8 cellular contexts compared by ENCODE assay signal in genomic region chr9:133134419-133135190, GRCh38. TPM values are rescaled to one million over a fixed set of nuclear protein-coding genes. Genes with fewer than 3 reads are reported as not detected.
DNase-seq lines count a peak whose midpoint lies in the region; ATAC-seq and TF ChIP-seq lines count a peak whose summit lies in the region.

No MANE protein-coding gene starts in this region.

- H3K27ac Mint-ChIP-seq in activated T-helper 2 cell treated with anti-CD3 and anti-CD28 coated beads, Interferon-gamma antibody, Interleukin-2, Interleukin-4, amounts not matched to agents 10 μg/mL and 5 μg/mL and 100 μg/mL, durations not matched to agents 14 hours and 24 hours and 36 hours, result peak overlapping the region; percentile 99
- H3K27ac Mint-ChIP-seq in immature natural killer cell, result peak overlapping the region; percentile 99 to 100 (median 100)

- peak overlapping the region; percentile 75 for H2BK20ac ChIP-seq in IMR-90 (ENCODE audit: low read depth, low read length)

- peak overlapping the region; percentile 5 to 50; a peak in 2 of 4 replicates for H4K8ac ChIP-seq in IMR-90 (ENCODE audit: low read depth in 2 of 2, low read length in 2 of 2)

- H3K27ac ChIP-seq in IMR-90 (ENCODE audit: insufficient read depth, low read length), result peak overlapping the region; percentile 68

- H3K4me1 ChIP-seq in IMR-90 (ENCODE audit: control insufficient read depth, insufficient read depth, low read length), result peaks cover 31% of the 10 kb centered on the region

- H3K9me1 ChIP-seq in IMR-90 (ENCODE audit: insufficient read depth, low read length), result peaks cover 19% of the 10 kb centered on the region; the same call in 1 of the 2 replicates

- intact Hi-C loops in IMR-90 (cut with micrococcal nuclease), result loop anchor here (1.0 kb wide), 1 partner anchor 10 kb away; no protein-coding TSS in a partner anchor
- intact Hi-C loops in activated T-helper 2 cell treated with anti-CD3 and anti-CD28 coated beads, Interferon-gamma antibody, Interleukin-2, Interleukin-4, amounts not matched to agents 10 μg/mL and 5 μg/mL and 100 μg/mL, durations not matched to agents 14 hours and 24 hours and 36 hours (cut with micrococcal nuclease), result loop anchor here (1.0 kb wide), 1 partner anchor 10 kb away; no protein-coding TSS in a partner anchor

- POLR2A ChIA-PET in IMR-90 (lab: Charles Lee; ENCODE audit: unreplicated experiment), result no interaction called here

- no peak overlapping the region for H3K4me3 ChIP-seq in IMR-90 (ENCODE audit: insufficient read depth, low read depth, low read length)

- dilution Hi-C loops in IMR-90 (cut with HindIII; ENCODE audit: low sequenced_read_pairs, unreplicated experiment), result no loop called here

- H3K36me3 Mint-ChIP-seq in activated T-helper 2 cell treated with anti-CD3 and anti-CD28 coated beads, Interferon-gamma antibody, Interleukin-2, Interleukin-4, amounts not matched to agents 10 μg/mL and 5 μg/mL and 100 μg/mL, durations not matched to agents 14 hours and 24 hours and 36 hours (ENCODE audit: low read depth), result peaks cover 25% of the 10 kb centered on the region
- H3K36me3 Mint-ChIP-seq in immature natural killer cell, result peaks cover 0 to 3% (median 0%) of the 10 kb centered on the region in 3 donors

- peak overlapping the region; percentile 40 for H2AFZ ChIP-seq in IMR-90 (replicated peaks; ENCODE audit: low read length, poor library complexity)

- in situ Hi-C loops in IMR-90 (cut with MboI; ENCODE audit: low sequenced_read_pairs), result no loop called here

- peak overlapping the region; percentile 86 for H2BK120ac ChIP-seq in IMR-90 (ENCODE audit: low read depth, low read length)

- ATAC-seq in IMR-90 (ENCODE audit: low read depth) (no peak; the same call in 1 of the 2 replicates), GM19463 (IDR thresholded peaks at IDR 0.05; ENCODE audit: unreplicated experiment) (no peak)

- H2AK5ac ChIP-seq in IMR-90 (ENCODE audit: low read depth, low read length), result peak overlapping the region; percentile 86

- H3K4me3 Mint-ChIP-seq in activated T-helper 2 cell treated with anti-CD3 and anti-CD28 coated beads, Interferon-gamma antibody, Interleukin-2, Interleukin-4, amounts not matched to agents 10 μg/mL and 5 μg/mL and 100 μg/mL, durations not matched to agents 14 hours and 24 hours and 36 hours (ENCODE audit: low read depth), result peak overlapping the region; percentile 26
- peak overlapping the region; percentile 61 to 93 (median 85) for H3K4me3 Mint-ChIP-seq in immature natural killer cell

- peak overlapping the region; percentile 91 for H3K4ac ChIP-seq in IMR-90 (ENCODE audit: low read depth, low read length)

- H4K5ac ChIP-seq in IMR-90 (ENCODE audit: low read depth, low read length), result peak overlapping the region; percentile 28

- no peak for TF ChIP-seq CTCF in IMR-90 (conservative IDR thresholded peaks at IDR 0.05; ENCODE audit: low read depth, low read length)

- TF ChIP-seq RAD21 in IMR-90 (IDR thresholded peaks at IDR 0.05; ENCODE audit: low read length), result no peak

- H3K36me3 ChIP-seq in IMR-90 (ENCODE audit: control insufficient read depth, insufficient read depth, low read length), result no peaks in the 10 kb centered on the region

- H4K20me1 ChIP-seq in IMR-90 (ENCODE audit: insufficient read depth, low read length), result peaks cover 42% of the 10 kb centered on the region

- no peaks in the 10 kb centered on the region for H3K9me3 Mint-ChIP-seq in activated T-helper 2 cell treated with anti-CD3 and anti-CD28 coated beads, Interferon-gamma antibody, Interleukin-2, Interleukin-4, amounts not matched to agents 10 μg/mL and 5 μg/mL and 100 μg/mL, durations not matched to agents 14 hours and 24 hours and 36 hours
- no peaks in the 10 kb centered on the region for H3K9me3 Mint-ChIP-seq in immature natural killer cell

- no peak overlapping the region for H3K4me2 ChIP-seq in IMR-90 (ENCODE audit: low read depth, low read length)

- no peaks in the 10 kb centered on the region for H3K27me3 Mint-ChIP-seq in activated T-helper 2 cell treated with anti-CD3 and anti-CD28 coated beads, Interferon-gamma antibody, Interleukin-2, Interleukin-4, amounts not matched to agents 10 μg/mL and 5 μg/mL and 100 μg/mL, durations not matched to agents 14 hours and 24 hours and 36 hours (ENCODE audit: low read depth)
- H3K27me3 Mint-ChIP-seq in immature natural killer cell (ENCODE audit: low read depth in 3 of 3), result peaks cover 16 to 34% (median 29%) of the 10 kb centered on the region in 3 donors

- 0 out of 2 replicates have a peak overlapping the region, but pooled peaks have one; percentile 15 for H3K23ac ChIP-seq in IMR-90 (ENCODE audit: low read depth, low read length)

- no CpG with 5 or more reads among the region's 12 CpGs for WGBS in IMR-90 (ENCODE audit: extremely low coverage in 2 of 2, insufficient read length in 1 of 2), 2 experiments

- no peak overlapping the region for H3K9ac ChIP-seq in IMR-90 (ENCODE audit: low read depth, low read length)

- H2BK5ac ChIP-seq in IMR-90 (ENCODE audit: low read depth, low read length, poor library complexity, severe bottlenecking), result peak overlapping the region; percentile 73

- H4K91ac ChIP-seq in IMR-90 (ENCODE audit: insufficient read depth, low read depth, low read length), result peak overlapping the region; percentile 61

- BruUV-seq in IMR-90 (replicated peaks; lab: Mats Ljungman, UMichigan), result no TSS peak

- H3K27me3 ChIP-seq in IMR-90 (ENCODE audit: control insufficient read depth, insufficient read depth, low read length), result no peaks in the 10 kb centered on the region

- DNase-seq in IMR-90 (no peak), immature natural killer cell (peak in 1 of 3 donors; percentile 56), NCI-H1092 (lab: John Stamatoyannopoulos, UW) (no peak), SIG-M5 treated with dmso at 0.1 percent for 504 hours (lab: John Stamatoyannopoulos, UW; ENCODE audit: unreplicated experiment) (no peak), NCI-H1694 (lab: John Stamatoyannopoulos, UW) (no peak)
- DNase-seq in activated T-helper 2 cell treated with anti-CD3 and anti-CD28 coated beads, Interferon-gamma antibody, Interleukin-2, Interleukin-4, amounts not matched to agents 10 μg/mL and 5 μg/mL and 100 μg/mL, durations not matched to agents 14 hours and 24 hours and 36 hours (ENCODE audit: low spot score), result no peak
- peak; percentile 56 for DNase-seq in stimulated activated CD8-positive, alpha-beta memory T cell treated with anti-CD3 and anti-CD28 coated beads, Interleukin-4, amount 100 ng/mL, for 48 hours

- no peaks in the 10 kb centered on the region for H3K9me3 ChIP-seq in IMR-90 (ENCODE audit: control insufficient read depth, insufficient read depth, low read length)

- 0 out of 2 replicates have a peak overlapping the region, but pooled peaks have one; percentile 19 for H3K56ac ChIP-seq in IMR-90 (ENCODE audit: extremely low read depth, insufficient read depth, low read length)

- CTCF ChIA-PET in IMR-90 (lab: Yijun Ruan, JAX), result interaction anchor here (0.8 to 2.0 kb wide), 3 partner anchors 9 to 12 kb away, joined by 3 to 20 read pairs (median 6); no protein-coding TSS in a partner anchor

- H2AK9ac ChIP-seq in IMR-90 (replicated peaks; ENCODE audit: low read depth, low read length, poor library complexity), result peak overlapping the region; percentile 57

- peaks cover 15 to 43% of the 10 kb centered on the region in 2 experiments; a peak in 3 of 4 replicates for H3K79me1 ChIP-seq in IMR-90 (ENCODE audit: low read depth in 1 of 2, low read length in 2 of 2)

- H3K4me1 Mint-ChIP-seq in activated T-helper 2 cell treated with anti-CD3 and anti-CD28 coated beads, Interferon-gamma antibody, Interleukin-2, Interleukin-4, amounts not matched to agents 10 μg/mL and 5 μg/mL and 100 μg/mL, durations not matched to agents 14 hours and 24 hours and 36 hours (ENCODE audit: low read depth), result peaks cover 58% of the 10 kb centered on the region
- H3K4me1 Mint-ChIP-seq in immature natural killer cell, result peaks cover 61 to 66% of the 10 kb centered on the region in 2 donors

- peak overlapping the region; percentile 15 for H3K18ac ChIP-seq in IMR-90 (ENCODE audit: low read depth, low read length)

- peak overlapping the region; percentile 51; the same call in 2 of the 3 replicates for H2BK15ac ChIP-seq in IMR-90 (ENCODE audit: low read depth, low read length)

- H3K14ac ChIP-seq in IMR-90 (replicated peaks; ENCODE audit: low read depth, low read length), result peak overlapping the region; percentile 84

- no peak for TF ChIP-seq POLR2A in IMR-90 (IDR thresholded peaks at IDR 0.05; ENCODE audit: low read depth, low read length)

TF ChIP-seq in IMR-90, 13 proteins besides CTCF, POLR2A, EP300 and RAD21 (continues in another document):
- TF ChIP-seq RCOR1 (IDR thresholded peaks at IDR 0.05; ENCODE audit: insufficient replicate concordance, low read length) (no peak), SMC3 (IDR thresholded peaks at IDR 0.05; ENCODE audit: low read depth, low read length) (no peak), CHD1 (IDR thresholded peaks at IDR 0.05; ENCODE audit: low read depth, low read length) (no peak), BHLHE40 (IDR thresholded peaks at IDR 0.05; ENCODE audit: low read depth, low read length) (no peak), MXI1 (IDR thresholded peaks at IDR 0.05; ENCODE audit: borderline replicate concordance, low read depth, low read length) (no peak)
- TF ChIP-seq, protein P1, sequence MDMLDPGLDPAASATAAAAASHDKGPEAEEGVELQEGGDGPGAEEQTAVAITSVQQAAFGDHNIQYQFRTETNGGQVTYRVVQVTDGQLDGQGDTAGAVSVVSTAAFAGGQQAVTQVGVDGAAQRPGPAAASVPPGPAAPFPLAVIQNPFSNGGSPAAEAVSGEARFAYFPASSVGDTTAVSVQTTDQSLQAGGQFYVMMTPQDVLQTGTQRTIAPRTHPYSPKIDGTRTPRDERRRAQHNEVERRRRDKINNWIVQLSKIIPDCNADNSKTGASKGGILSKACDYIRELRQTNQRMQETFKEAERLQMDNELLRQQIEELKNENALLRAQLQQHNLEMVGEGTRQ (IDR thresholded peaks at IDR 0.05; ENCODE audit: low read depth, low read length), result no peak

RNA-seq across cellular contexts. Expression of gene RALGDS, which starts 13.6 kb away (rescaled TPM):
- 12.2 and 13.1 TPM in 2 replicates for total RNA-seq in IMR-90 (2012; rRNA removed)
- polyA plus RNA-seq in IMR-90 (2012; rRNA removed) (36.9 and 37.2 TPM in 2 replicates), immature natural killer cell (10 to 100 TPM; 31.2 to 68.8 (median 31.6) TPM)
- polyA plus RNA-seq in IMR-90 (2012; cell fraction: cytosol; rRNA removed), result 33.9 and 37.7 TPM in 2 replicates
- polyA plus RNA-seq in IMR-90 (2012; cell fraction: nucleus; rRNA removed; ENCODE audit: low replicate concordance), result 160 and 211 TPM in 2 replicates
- total RNA-seq in activated T-helper 2 cell treated with anti-CD3 and anti-CD28 coated beads, Interferon-gamma antibody, Interleukin-2, Interleukin-4, amounts not matched to agents 10 μg/mL and 5 μg/mL and 100 μg/mL, durations not matched to agents 14 hours and 24 hours and 36 hours, result 78.8 and 85.8 TPM in 2 replicates

RNA-seq across cellular contexts. Expression of gene GBGT1, which starts 29.1 kb away (rescaled TPM):
- 0.83 and 1.8 TPM in 2 replicates for total RNA-seq in IMR-90 (2012; rRNA removed)
- polyA plus RNA-seq in IMR-90 (2012; rRNA removed) (2.4 and 3.2 TPM in 2 replicates), immature natural killer cell (not detected)
- 4.8 and 4.9 TPM in 2 replicates for polyA plus RNA-seq in IMR-90 (2012; cell fraction: cytosol; rRNA removed)
- 7.1 and 11.3 TPM in 2 replicates for polyA plus RNA-seq in IMR-90 (2012; cell fraction: nucleus; rRNA removed; ENCODE audit: low replicate concordance)
- total RNA-seq in activated T-helper 2 cell treated with anti-CD3 and anti-CD28 coated beads, Interferon-gamma antibody, Interleukin-2, Interleukin-4, amounts not matched to agents 10 μg/mL and 5 μg/mL and 100 μg/mL, durations not matched to agents 14 hours and 24 hours and 36 hours, result 6.8 and 7.4 TPM in 2 replicates
